13 cellular contexts compared by ENCODE assay signal in genomic region chr1:26474824-26475223, GRCh38. TPM values are rescaled to one million over a fixed set of nuclear protein-coding genes. Genes with fewer than 3 reads are reported as not detected.
DNase-seq lines count a peak whose midpoint lies in the region; ATAC-seq and TF ChIP-seq lines count a peak whose summit lies in the region.
"Had no signal": no experiment of that assay in that cellular context is flagged by ENCODE, and none has a peak within 500 bp of the region (broad histone marks: within the 10 kb centered on the region; RNA-seq: fewer than 3 reads in every experiment).

No MANE protein-coding gene starts in this region.

- CTCF ChIA-PET in activated naive CD4-positive, alpha-beta T cell treated with anti-CD3 and anti-CD28 coated beads for 36 hours (lab: Charles Lee), result interaction anchor here (0.8 kb wide), 1 partner anchor 26 kb away, joined by 3 read pairs; no protein-coding TSS in a partner anchor

- intact Hi-C loops in activated naive CD4-positive, alpha-beta T cell treated with anti-CD3 and anti-CD28 coated beads for 36 hours (cut with micrococcal nuclease), result loop anchor here (5.0 kb wide), 3 partner anchors 158 to 568 kb away; partner anchors contain the start of genes CD52 and STMN1

- no peaks in the 10 kb centered on the region for H3K9me2 ChIP-seq in hepatocyte (replicated peaks; ENCODE audit: insufficient read depth)

- H3K27ac Mint-ChIP-seq in activated naive CD4-positive, alpha-beta T cell treated with anti-CD3 and anti-CD28 coated beads for 36 hours, result peak overlapping the region; percentile 72
- no peak overlapping the region for H3K27ac Mint-ChIP-seq in stimulated activated effector memory CD8-positive, alpha-beta T cell treated with anti-CD3 and anti-CD28 coated beads, Interleukin-12 subunit alpha, Interleukin-12 subunit beta, amount 100 ng/mL, for 72 hours

- no peak overlapping the region for H2AFZ ChIP-seq in hepatocyte

- H3K36me3 ChIP-seq in hepatocyte (replicated peaks; ENCODE audit: insufficient read depth, low read depth), result no peaks in the 10 kb centered on the region

- H4K20me1 ChIP-seq in hepatocyte (ENCODE audit: insufficient read depth, poor library complexity, severe bottlenecking), result peaks cover 32% of the 10 kb centered on the region

- peaks cover 49% of the 10 kb centered on the region for H3K4me1 Mint-ChIP-seq in activated naive CD4-positive, alpha-beta T cell treated with anti-CD3 and anti-CD28 coated beads for 36 hours (ENCODE audit: low read depth)
- H3K4me1 Mint-ChIP-seq in stimulated activated effector memory CD8-positive, alpha-beta T cell treated with anti-CD3 and anti-CD28 coated beads, Interleukin-12 subunit alpha, Interleukin-12 subunit beta, amount 100 ng/mL, for 72 hours, result peaks cover 36% of the 10 kb centered on the region

- no peak for DNase-seq in activated naive CD4-positive, alpha-beta T cell treated with anti-CD3 and anti-CD28 coated beads for 36 hours
- DNase-seq in activated naive CD4-positive, alpha-beta T cell treated with anti-CD3 and anti-CD28 coated beads, Interleukin-2, amount 50 U/mL, for 16 hours, result no peak
- DNase-seq in hepatocyte (ENCODE audit: low spot score) (no peak), COLO668 (lab: John Stamatoyannopoulos, UW; ENCODE audit: unreplicated experiment) (no peak), OCI-M1 (lab: John Stamatoyannopoulos, UW) (no peak)
- no peak for DNase-seq in stimulated activated effector memory CD8-positive, alpha-beta T cell treated with anti-CD3 and anti-CD28 coated beads, Interleukin-12 subunit alpha, Interleukin-12 subunit beta, amount 100 ng/mL, for 72 hours (ENCODE audit: low spot score in 2 of 2)
- DNase-seq: NCI-H2081 treated with DMSO at 0.1 percent for 48 hours; NCI-H82; psoas muscle; stimulated activated CD4-positive, alpha-beta T cell treated with anti-CD3 and anti-CD28 coated beads, Interleukin-2, amount 100 ng/mL, for 48 hours; stimulated activated naive CD4-positive, alpha-beta T cell had no signal

- peaks cover 51% of the 10 kb centered on the region for H3K36me3 Mint-ChIP-seq in activated naive CD4-positive, alpha-beta T cell treated with anti-CD3 and anti-CD28 coated beads for 36 hours (ENCODE audit: low read depth)
- H3K36me3 Mint-ChIP-seq in stimulated activated effector memory CD8-positive, alpha-beta T cell treated with anti-CD3 and anti-CD28 coated beads, Interleukin-12 subunit alpha, Interleukin-12 subunit beta, amount 100 ng/mL, for 72 hours, result peaks cover 94% of the 10 kb centered on the region

- WGBS in hepatocyte (ENCODE audit: low lambda C conversion rate, missing lambda C conversion rate), result 74% methylated on average over 1 of the region's 1 CpG

- no peaks in the 10 kb centered on the region for H3K27me3 ChIP-seq in hepatocyte

- H3K9me3 ChIP-seq in hepatocyte (ENCODE audit: low read depth), result no peaks in the 10 kb centered on the region
- H3K9me3 ChIP-seq: psoas muscle had no signal

- ATAC-seq in stimulated activated effector memory CD8-positive, alpha-beta T cell treated with anti-CD3 and anti-CD28 coated beads, Interleukin-12 subunit alpha, Interleukin-12 subunit beta, amount 100 ng/mL, for 72 hours, result no peak
- no peak for ATAC-seq in HG02938 (IDR thresholded peaks at IDR 0.05; ENCODE audit: unreplicated experiment)
- ATAC-seq: psoas muscle had no signal

- H3K4me1 ChIP-seq in hepatocyte (ENCODE audit: insufficient read depth), result peaks cover 27% of the 10 kb centered on the region

- peaks cover 32% of the 10 kb centered on the region for H3K79me2 ChIP-seq in hepatocyte

- no peaks in the 10 kb centered on the region for H3K27me3 Mint-ChIP-seq in activated naive CD4-positive, alpha-beta T cell treated with anti-CD3 and anti-CD28 coated beads for 36 hours (ENCODE audit: low read depth)

- no peak overlapping the region for H3K4me3 ChIP-seq in hepatocyte

- no peak for TF ChIP-seq CTCF in VCaP (conservative IDR thresholded peaks at IDR 0.05)
- no peak for TF ChIP-seq CTCF in hepatocyte (IDR thresholded peaks at IDR 0.05; ENCODE audit: poor library complexity)

- H3K4me2 ChIP-seq in hepatocyte, result peak overlapping the region; percentile 85

- no peaks in the 10 kb centered on the region for H3K9me3 Mint-ChIP-seq in activated naive CD4-positive, alpha-beta T cell treated with anti-CD3 and anti-CD28 coated beads for 36 hours
- H3K9me3 Mint-ChIP-seq in stimulated activated effector memory CD8-positive, alpha-beta T cell treated with anti-CD3 and anti-CD28 coated beads, Interleukin-12 subunit alpha, Interleukin-12 subunit beta, amount 100 ng/mL, for 72 hours, result no peaks in the 10 kb centered on the region

- peak overlapping the region; percentile 87 for H3K4me3 Mint-ChIP-seq in activated naive CD4-positive, alpha-beta T cell treated with anti-CD3 and anti-CD28 coated beads for 36 hours
- H3K4me3 Mint-ChIP-seq in stimulated activated effector memory CD8-positive, alpha-beta T cell treated with anti-CD3 and anti-CD28 coated beads, Interleukin-12 subunit alpha, Interleukin-12 subunit beta, amount 100 ng/mL, for 72 hours, result peak overlapping the region; percentile 80

- H3K27ac ChIP-seq in VCaP (peak overlapping the region; percentile 99; the same call in 1 of the 2 replicates), hepatocyte (peak overlapping the region; percentile 6)
- H3K27ac ChIP-seq: psoas muscle had no signal

RNA-seq across cellular contexts. Expression of gene HMGN2, which starts 2.6 kb away (rescaled TPM):
- 100 to 1,000 TPM; 883 to 886 TPM for total RNA-seq in activated naive CD4-positive, alpha-beta T cell treated with anti-CD3 and anti-CD28 coated beads for 36 hours
- total RNA-seq in hepatocyte, result 214 and 215 TPM in 2 replicates
- polyA plus RNA-seq in hepatocyte, result 467 and 520 TPM in 2 replicates

RNA-seq across cellular contexts. Expression of gene DHDDS, which starts 42.7 kb away (rescaled TPM):
- total RNA-seq in activated naive CD4-positive, alpha-beta T cell treated with anti-CD3 and anti-CD28 coated beads for 36 hours, result 10 to 100 TPM; 26.2 to 26.3 TPM
- total RNA-seq in hepatocyte, result 34.2 and 42.9 TPM in 2 replicates
- 44.9 and 53.9 TPM in 2 replicates for polyA plus RNA-seq in hepatocyte

RNA-seq across cellular contexts. Expression of gene RPS6KA1, which starts 54.7 kb away (rescaled TPM):
- 10 to 100 TPM; 83.5 to 86.4 TPM for total RNA-seq in activated naive CD4-positive, alpha-beta T cell treated with anti-CD3 and anti-CD28 coated beads for 36 hours
- 30.6 and 36.2 TPM in 2 replicates for total RNA-seq in hepatocyte
- polyA plus RNA-seq in hepatocyte, result 27.1 and 30.2 TPM in 2 replicates
